In the genomic region with DNA sequence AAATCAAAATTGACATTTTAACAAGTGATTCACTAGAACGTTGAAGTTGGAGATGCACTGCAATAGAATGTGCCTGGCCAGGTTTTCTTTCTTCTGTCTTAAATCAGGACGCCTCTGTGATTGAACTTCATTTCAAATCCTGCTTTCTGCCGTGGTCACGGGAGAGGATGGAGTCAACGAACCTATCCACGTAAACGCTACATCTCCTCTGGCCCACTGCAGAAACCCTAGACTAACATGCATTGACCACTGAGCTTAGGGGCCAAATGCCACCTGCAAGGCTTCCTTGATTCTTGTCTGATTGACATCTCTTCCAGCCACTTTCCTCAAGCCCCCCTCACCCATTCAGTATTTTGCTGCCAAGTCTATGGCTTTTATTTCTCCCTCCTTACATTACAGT, we compare ENCODE assay signal across 8 cellular contexts. TPM values are rescaled to one million over a fixed set of nuclear protein-coding genes. Genes with fewer than 3 reads are reported as not detected.
"Had no signal": no experiment of that assay in that cellular context is flagged by ENCODE, and none has a peak within 500 bp of the region (broad histone marks: within the 10 kb centered on the region; RNA-seq: fewer than 3 reads in every experiment).

No MANE protein-coding gene starts in this region.

- H3K9me3 Mint-ChIP-seq: activated CD4-positive, alpha-beta memory T cell treated with anti-CD3 and anti-CD28 coated beads, Interleukin-2, amount 10 ng/mL, durations not matched to agents 7 days and 5 days had no signal

- H3K4me3 Mint-ChIP-seq: activated CD4-positive, alpha-beta memory T cell treated with anti-CD3 and anti-CD28 coated beads, Interleukin-2, amount 10 ng/mL, durations not matched to agents 7 days and 5 days; memory B cell; stimulated activated naive CD8-positive, alpha-beta T cell treated with anti-CD3 and anti-CD28 coated beads, Interleukin-15, Interleukin-2, amounts not matched to agents 100 ng/mL and 50 ng/mL, for 24 hours had no signal

- H3K4me1 ChIP-seq: parathyroid adenoma had no signal

- DNase-seq: activated CD4-positive, alpha-beta T cell treated with anti-CD3 and anti-CD28 coated beads for 1 hour; cerebellar nuclear complex; T-helper 9 cell had no signal

- H3K79me2 ChIP-seq: parathyroid adenoma had no signal

- H3K27ac Mint-ChIP-seq: activated CD4-positive, alpha-beta memory T cell treated with anti-CD3 and anti-CD28 coated beads, Interleukin-2, amount 10 ng/mL, durations not matched to agents 7 days and 5 days; memory B cell; stimulated activated naive CD8-positive, alpha-beta T cell treated with anti-CD3 and anti-CD28 coated beads, Interleukin-15, Interleukin-2, amounts not matched to agents 100 ng/mL and 50 ng/mL, for 24 hours had no signal

- H3K36me3 ChIP-seq: brain microvascular endothelial cell had no signal

- H3K27ac ChIP-seq: brain microvascular endothelial cell, parathyroid adenoma had no signal

- H3K9ac ChIP-seq: parathyroid adenoma had no signal

RNA-seq across cellular contexts. Expression of a gene that starts 6.3 kb away (rescaled TPM):
- total RNA-seq: activated CD4-positive, alpha-beta memory T cell treated with anti-CD3 and anti-CD28 coated beads, Interleukin-2, amount 10 ng/mL, durations not matched to agents 7 days and 5 days had no signal
